ENCODE assay signal across 8 cellular contexts in the genomic region with DNA sequence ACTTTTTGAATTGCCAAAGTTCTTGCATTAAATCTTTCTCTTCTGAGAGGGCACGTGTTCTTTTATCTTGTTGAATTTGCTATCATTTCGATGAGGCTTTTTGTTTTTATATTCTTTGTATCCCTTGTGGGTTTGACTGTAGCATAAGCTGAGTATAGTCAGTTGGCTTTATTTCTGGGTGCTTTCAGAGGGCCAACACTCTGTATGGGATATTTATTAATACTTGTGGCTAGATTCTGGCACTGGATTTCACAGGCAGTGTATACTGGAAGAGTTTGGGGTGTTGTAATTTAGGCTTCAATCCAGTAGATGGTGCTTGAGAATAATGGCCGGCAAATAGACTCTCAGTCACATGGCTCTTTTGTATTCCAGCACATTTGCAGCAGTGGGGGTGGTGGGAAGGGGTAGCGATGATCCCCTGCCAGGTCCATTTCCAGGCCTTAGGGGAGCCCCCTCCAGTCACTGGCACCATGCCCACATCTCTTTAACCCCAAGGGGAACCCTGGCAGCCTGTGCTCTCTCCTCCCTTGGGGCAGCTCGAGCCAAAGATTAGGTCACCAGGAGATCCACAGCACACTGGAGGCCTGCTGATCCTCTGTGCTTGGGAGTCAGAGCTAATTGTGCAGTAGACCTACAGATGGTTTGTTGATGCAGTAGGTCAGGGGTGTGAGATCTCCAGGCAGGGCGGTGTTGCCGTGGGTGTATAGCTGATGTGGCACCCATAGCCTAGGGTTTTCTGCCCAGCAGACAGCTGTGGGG.
A peak's percentile ranks its signal among the peaks of the same experiment; 100 is the strongest.
DNase-seq lines count a peak whose midpoint lies in the region; ATAC-seq and TF ChIP-seq lines count a peak whose summit lies in the region.

No MANE protein-coding gene starts in this region.

- no peak for TF ChIP-seq EP300 in transverse colon (IDR thresholded peaks at IDR 0.05; ENCODE audit: low read depth)

- H3K9me2 ChIP-seq in MM.1S (replicated peaks; ENCODE audit: insufficient read depth, low read length): no peaks in the 10 kb centered on the region

- H3K27ac ChIP-seq in DND-41 (ENCODE audit: low read length) (no peak overlapping the region), MM.1S (ENCODE audit: low read length) (no peak overlapping the region), transverse colon (peak overlapping the region in 3 of 4 donors; percentile 2 to 40 (median 7))

- ATAC-seq in DND-41 (ENCODE audit: insufficient read depth, low read depth) (peak; percentile 64), GM21529 (IDR thresholded peaks at IDR 0.05; ENCODE audit: unreplicated experiment) (no peak)

- H3K27me3 ChIP-seq in DND-41 (ENCODE audit: insufficient read depth, low read length, poor library complexity) (no peaks in the 10 kb centered on the region), MM.1S (replicated peaks; ENCODE audit: insufficient read depth, low read length) (no peaks in the 10 kb centered on the region), transverse colon (no peaks in the 10 kb centered on the region)

- DNase-seq in DND-41 (no peak), MM.1S (peak; percentile 8), amygdala (lab: John Stamatoyannopoulos, UW) (peak in 41 of 56 donors; percentile 4 to 79 (median 24)), iPS-NIHi11 (ENCODE audit: low spot score) (peak; percentile 59), transverse colon (peak; percentile 25), COR-L47 (lab: John Stamatoyannopoulos, UW) (no peak), middle frontal gyrus (ENCODE audit: extremely low spot score, low spot score) (no peak)

- H3K36me3 ChIP-seq in DND-41 (ENCODE audit: insufficient read depth, low read length) (no peaks in the 10 kb centered on the region), MM.1S (replicated peaks; ENCODE audit: insufficient read depth, low read length) (no peaks in the 10 kb centered on the region), transverse colon (no peaks in the 10 kb centered on the region)

- TF ChIP-seq CTCF in DND-41 (IDR thresholded peaks at IDR 0.05; ENCODE audit: borderline replicate concordance, extremely low read depth, low read length, poor library complexity, severe bottlenecking): peak; percentile 50
- TF ChIP-seq CTCF in MM.1S (IDR thresholded peaks at IDR 0.05; ENCODE audit: low read length): peak; percentile 46
- peak; percentile 10 to 45 (median 44) for TF ChIP-seq CTCF in transverse colon (IDR thresholded peaks at IDR 0.05)

- no peaks in the 10 kb centered on the region for H3K4me1 ChIP-seq in DND-41 (ENCODE audit: insufficient read depth, low read length)
- H3K4me1 ChIP-seq in MM.1S (ENCODE audit: low read length): no peaks in the 10 kb centered on the region
- peaks cover 0 to 11% (median 0%) of the 10 kb centered on the region in 4 donors for H3K4me1 ChIP-seq in transverse colon

- no peaks in the 10 kb centered on the region for H3F3A ChIP-seq in MM.1S (ENCODE audit: insufficient read depth, low read length)

- H3K9me3 ChIP-seq in DND-41 (ENCODE audit: insufficient read depth, low read length, severe bottlenecking) (no peaks in the 10 kb centered on the region), MM.1S (replicated peaks; ENCODE audit: insufficient read depth, low read length) (no peaks in the 10 kb centered on the region), transverse colon (no peaks in the 10 kb centered on the region)

- in situ Hi-C loops in transverse colon (cut with MboI; ENCODE audit: low pct_ligation_motif_present in 1 of 4, low pct_unique_long_range_greater_than_20kb in 1 of 4, low sequenced_read_pairs in 3 of 4): no loop called here

- 64 to 91% methylated on average over 2 to 7 of the region's 7 CpGs for WGBS in transverse colon (ENCODE audit: low coverage in 1 of 2), 2 donors

- no peak overlapping the region for H3K4me3 ChIP-seq in DND-41 (ENCODE audit: low read depth in 1 of 2, low read length in 2 of 2)
- H3K4me3 ChIP-seq in MM.1S (ENCODE audit: low read length): no peak overlapping the region
- no peak overlapping the region for H3K4me3 ChIP-seq in transverse colon

- H3K4me2 ChIP-seq in DND-41 (ENCODE audit: insufficient read depth, low read length) (no peak overlapping the region), MM.1S (ENCODE audit: low read depth, low read length) (no peak overlapping the region)

- H3K79me2 ChIP-seq in DND-41 (ENCODE audit: insufficient read depth, low read length) (no peaks in the 10 kb centered on the region), MM.1S (ENCODE audit: low read length) (no peaks in the 10 kb centered on the region)

- intact Hi-C loops in transverse colon (cut with DNase I; ENCODE audit: low total_unique reads): no loop called here

- H3K9ac ChIP-seq in DND-41 (ENCODE audit: low read depth, low read length) (no peak overlapping the region), MM.1S (ENCODE audit: low read length) (no peak overlapping the region)

- no peaks in the 10 kb centered on the region for H4K20me1 ChIP-seq in DND-41 (ENCODE audit: insufficient read depth, low read length)
- H4K20me1 ChIP-seq in MM.1S (ENCODE audit: insufficient read depth, low read length): no peaks in the 10 kb centered on the region

- no peak for TF ChIP-seq POLR2A in transverse colon (IDR thresholded peaks at IDR 0.05)

- H2AFZ ChIP-seq in DND-41 (ENCODE audit: low read depth, low read length) (no peak overlapping the region), MM.1S (ENCODE audit: low read length) (no peak overlapping the region)

Comparison
In these comparisons a context has a peak if more than half of its experiments do, and no peak if none do; other contexts are left out.
1. DNase-seq: peak in MM.1S (single experiment), amygdala (41 of 56), iPS-NIHi11 (single experiment) and transverse colon (single experiment); none in DND-41 (single experiment), COR-L47 (single experiment) and middle frontal gyrus (single experiment).
2. H3K27ac ChIP-seq: peak in transverse colon (3 of 4); none in DND-41 (single experiment) and MM.1S (single experiment).
3. Peak in every context shown above with its lines, with median percentiles within 50 percentile points of each other: CTCF ChIP-seq.